ENCODE assay signal across 1 cellular context in genomic region chr11:43311791-43312607, GRCh38.
TF ChIP-seq lines count a peak whose summit lies in the region.

TSS of gene API5 (plus strand) at chr11:43311996. CDS start at chr11:43312128, 132 bp downstream.

TF ChIP-seq in HCT116, 20 proteins besides CTCF, POLR2A, EP300 and RAD21 (continued from another document):
- TF ChIP-seq EZH2 (IDR thresholded peaks at IDR 0.05) (no peak), POLR2AphosphoS5 (IDR thresholded peaks at IDR 0.05; ENCODE audit: low read depth, low read length) (peak; percentile 87), CBX3 (IDR thresholded peaks at IDR 0.05; ENCODE audit: low read depth) (peak; percentile 88; the same call in 1 of the 2 replicates), JUND (IDR thresholded peaks at IDR 0.05) (no peak), EZH2phosphoT487 (IDR thresholded peaks at IDR 0.05; ENCODE audit: borderline replicate concordance) (no peak), SP1 (IDR thresholded peaks at IDR 0.05; ENCODE audit: low read depth) (peak; percentile 80)
